ENCODE assay signal across 21 cellular contexts in the genomic region with DNA sequence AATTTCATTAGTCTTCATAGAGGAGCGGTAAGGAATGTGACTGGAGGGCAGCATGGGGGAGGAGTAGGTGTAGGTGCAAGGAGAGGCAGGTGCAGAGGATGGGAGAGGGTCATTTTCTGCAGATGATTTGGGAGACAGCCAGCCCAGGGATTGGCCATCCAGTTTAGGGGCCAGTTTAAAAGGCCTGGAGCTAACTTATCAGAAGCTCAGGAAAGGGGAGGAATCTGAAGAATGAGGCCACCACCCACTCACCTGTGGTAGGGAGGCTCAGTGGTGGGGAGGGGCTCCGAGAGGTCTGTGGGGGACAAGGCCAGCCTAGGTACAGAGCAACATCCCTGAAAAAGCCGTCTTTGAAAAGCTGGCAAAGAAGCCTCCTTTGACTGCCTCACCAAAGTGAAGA.
"Had no signal": no experiment of that assay in that cellular context is flagged by ENCODE, and none has a peak within 500 bp of the region (broad histone marks: within the 10 kb centered on the region; RNA-seq: fewer than 3 reads in every experiment).

No MANE protein-coding gene starts in this region.

- H3K9me3 ChIP-seq: esophagus muscularis mucosa, gastrocnemius medialis, heart right ventricle, neutrophil, right atrium auricular region, sigmoid colon, suprapubic skin, thyroid gland, upper lobe of left lung, uterus had no signal

- H3K36me3 ChIP-seq: esophagus muscularis mucosa, gastrocnemius medialis, heart right ventricle, neutrophil, right atrium auricular region, sigmoid colon, suprapubic skin, thyroid gland, upper lobe of left lung, uterus had no signal

- DNase-seq: effector memory CD8-positive, alpha-beta T cell; gastrocnemius medialis; heart right ventricle; hypothalamus; islet precursor cell; left ventricle myocardium superior; mesendoderm; naive thymus-derived CD4-positive, alpha-beta T cell; sigmoid colon; stimulated activated CD4-positive, alpha-beta T cell treated with anti-CD3 and anti-CD28 coated beads, Interleukin-2, amount 100 ng/mL, for 24 hours; stimulated activated CD4-positive, alpha-beta T cell treated with anti-CD3 and anti-CD28 coated beads, Interleukin-4, amount 100 ng/mL, for 4 hours; stimulated activated naive CD4-positive, alpha-beta T cell; thyroid gland; upper lobe of left lung; uterus had no signal

- ATAC-seq: effector memory CD8-positive, alpha-beta T cell; gastrocnemius medialis; left ventricle myocardium superior; naive thymus-derived CD4-positive, alpha-beta T cell had no signal

- H3K4me3 ChIP-seq: esophagus muscularis mucosa, gastrocnemius medialis, heart right ventricle, right atrium auricular region, sigmoid colon, skin epidermis, suprapubic skin, thyroid gland, upper lobe of left lung, uterus had no signal

- H3K4me1 ChIP-seq: esophagus muscularis mucosa, gastrocnemius medialis, heart right ventricle, right atrium auricular region, sigmoid colon, thyroid gland, upper lobe of left lung, uterus had no signal

- H3K27ac ChIP-seq: epithelial cell of prostate, esophagus muscularis mucosa, gastrocnemius medialis, heart right ventricle, neutrophil, right atrium auricular region, sigmoid colon, suprapubic skin, thyroid gland, upper lobe of left lung, uterus had no signal

- H3K27me3 ChIP-seq: gastrocnemius medialis, right atrium auricular region, thyroid gland, upper lobe of left lung, uterus had no signal
